In genomic region chr11:119310682-119311052, GRCh38 we compare ENCODE assay signal across 25 cellular contexts. TPM values are rescaled to one million over a fixed set of nuclear protein-coding genes. Genes with fewer than 3 reads are reported as not detected.
DNase-seq lines count a peak whose midpoint lies in the region; ATAC-seq and TF ChIP-seq lines count a peak whose summit lies in the region.
"Had no signal": no experiment of that assay in that cellular context is flagged by ENCODE, and none has a peak within 500 bp of the region (broad histone marks: within the 10 kb centered on the region; RNA-seq: fewer than 3 reads in every experiment).

No MANE protein-coding gene starts in this region.

- no peak overlapping the region for H3T11ph ChIP-seq in H9 (ENCODE audit: low read length)

- ATAC-seq in stimulated activated naive B cell treated with anti-CD40 and anti-IgM and Interleukin-4, amounts not matched to agents 10 μg/mL and 1 μg/mL and 100 μg/mL, for 72 hours (replicated peaks) = no peak
- ATAC-seq: natural killer cell; sciatic nerve; stimulated activated effector memory CD8-positive, alpha-beta T cell treated with anti-CD3 and anti-CD28 coated beads, Interleukin-12 subunit alpha, Interleukin-12 subunit beta, amount 100 ng/mL, for 72 hours had no signal

- DNase-seq in chondrocyte (ENCODE audit: low spot score) = no peak
- no peak for DNase-seq in esophagus muscularis mucosa (ENCODE audit: extremely low spot score)
- no peak for DNase-seq in stimulated activated naive B cell treated with anti-CD40 and anti-IgM and Interleukin-4, amounts not matched to agents 10 μg/mL and 1 μg/mL and 100 μg/mL, for 72 hours
- DNase-seq in SIG-M5 (lab: John Stamatoyannopoulos, UW) = no peak
- no peak for DNase-seq in H9
- DNase-seq: activated CD4-positive, alpha-beta T cell treated with anti-CD3 and anti-CD28 coated beads, Interleukin-2, amount 10 ng/mL, durations not matched to agents 7 days and 5 days; activated CD8-positive, alpha-beta memory T cell treated with anti-CD3 and anti-CD28 coated beads, Interleukin-2, amount 50 U/mL, for 4 hours; activated effector memory CD4-positive, alpha-beta T cell treated with Interleukin-2 at 50 U/mL for 16 hours; adrenal gland; CD4-positive, alpha-beta memory T cell; foreskin melanocyte; GDM1; HFFc6; natural killer cell; NCI-H1092 treated with DMSO at 0.1 percent for 48 hours; NCI-H2107; NCI-H510A; transverse colon had no signal

- no peak overlapping the region for H2AFZ ChIP-seq in H9 (ENCODE audit: low read length)
- H2AFZ ChIP-seq: parathyroid adenoma had no signal

- no peak overlapping the region for H2BK12ac ChIP-seq in H9 (ENCODE audit: insufficient read length, low read depth, low read length)

- H4K91ac ChIP-seq in H9 (ENCODE audit: insufficient read length, low read depth, low read length) = no peak overlapping the region

- H3K27me3 ChIP-seq in esophagus muscularis mucosa (no peaks in the 10 kb centered on the region), H9 (ENCODE audit: insufficient read depth, low read length) (peaks cover 2% of the 10 kb centered on the region; the same call in 1 of the 2 replicates)
- H3K27me3 ChIP-seq: adrenal gland, SJSA1 had no signal

- peak overlapping the region; percentile 51 for H3K27ac Mint-ChIP-seq in chondrocyte (ENCODE audit: unreplicated experiment)
- H3K27ac Mint-ChIP-seq in stimulated activated naive B cell treated with anti-CD40 and anti-IgM and Interleukin-4, amounts not matched to agents 10 μg/mL and 1 μg/mL and 100 μg/mL, for 72 hours = peak overlapping the region; percentile 44
- H3K27ac Mint-ChIP-seq in H9 = 0 out of 7 replicates have a peak overlapping the region, but pooled peaks of 1 of the 3 experiments have one; percentile 16
- H3K27ac Mint-ChIP-seq: activated CD4-positive, alpha-beta T cell treated with anti-CD3 and anti-CD28 coated beads, Interleukin-2, amount 10 ng/mL, durations not matched to agents 7 days and 5 days; HFFc6; natural killer cell; T-helper 1 cell treated with Interleukin-12 subunit alpha and Interleukin-12 subunit beta and Interleukin-4 antibody, amounts not matched to agents 30 μg/mL and 1 μg/mL, for 36 hours had no signal

- no peak overlapping the region for H3K9ac ChIP-seq in H9 (ENCODE audit: extremely low read depth, insufficient read length, low read length)
- H3K9ac ChIP-seq: parathyroid adenoma had no signal

- H4K8ac ChIP-seq in H9 (replicated peaks; ENCODE audit: insufficient read length, low read depth, low read length) = no peak overlapping the region

- H3K4ac ChIP-seq in H9 (ENCODE audit: low read depth, low read length) = no peak overlapping the region

- H3K27me3 Mint-ChIP-seq in chondrocyte (ENCODE audit: low read depth) (no peaks in the 10 kb centered on the region), H9 (ENCODE audit: low read depth) (peaks cover 17% of the 10 kb centered on the region)
- peaks cover 16 to 23% of the 10 kb centered on the region in 2 donors for H3K27me3 Mint-ChIP-seq in stimulated activated naive B cell treated with anti-CD40 and anti-IgM and Interleukin-4, amounts not matched to agents 10 μg/mL and 1 μg/mL and 100 μg/mL, for 72 hours

- H4K20me1 ChIP-seq in H9 (ENCODE audit: control insufficient read depth, insufficient read depth, insufficient read length) = no peaks in the 10 kb centered on the region

- no peak overlapping the region for H3K4me3 ChIP-seq in esophagus muscularis mucosa
- H3K4me3 ChIP-seq: adrenal gland, SJSA1, transverse colon had no signal

- TF ChIP-seq EP300 in esophagus muscularis mucosa (IDR thresholded peaks at IDR 0.05) = no peak

- peaks cover 17 to 95% (median 74%) of the 10 kb centered on the region in 4 donors for H3K4me1 ChIP-seq in esophagus muscularis mucosa
- H3K4me1 ChIP-seq in H9 (ENCODE audit: insufficient read depth, low read length) = no peaks in the 10 kb centered on the region
- H3K4me1 ChIP-seq: parathyroid adenoma had no signal

- peaks cover 5% of the 10 kb centered on the region for H3K23me2 ChIP-seq in H9 (ENCODE audit: insufficient read length, low read depth, low read length, poor library complexity, severe bottlenecking)

- H3K27ac ChIP-seq in esophagus muscularis mucosa (replicated peaks in 1 of 4) (peak overlapping the region; percentile 98 to 99 (median 98)), H9 (ENCODE audit: insufficient read length, low read depth, low read length) (no peak overlapping the region)
- H3K27ac ChIP-seq: adrenal gland, parathyroid adenoma, SJSA1 had no signal

- H3K36me3 Mint-ChIP-seq in chondrocyte (ENCODE audit: low read depth) = peaks cover 29% of the 10 kb centered on the region
- peaks cover 7 to 20% of the 10 kb centered on the region in 2 donors for H3K36me3 Mint-ChIP-seq in stimulated activated naive B cell treated with anti-CD40 and anti-IgM and Interleukin-4, amounts not matched to agents 10 μg/mL and 1 μg/mL and 100 μg/mL, for 72 hours
- H3K36me3 Mint-ChIP-seq in H9 (ENCODE audit: insufficient read depth in 1 of 3, low read depth in 3 of 3) = peaks cover 3 to 48% (median 25%) of the 10 kb centered on the region in 3 experiments; a peak in 5 of 7 replicates

- no peak overlapping the region for H4K5ac ChIP-seq in H9 (ENCODE audit: insufficient read length, low read depth, low read length)

- TF ChIP-seq CTCF in chondrocyte (IDR thresholded peaks at IDR 0.05) (no peak), esophagus muscularis mucosa (IDR thresholded peaks at IDR 0.05) (no peak), H9 (conservative IDR thresholded peaks at IDR 0.05) (no peak)

- no peak overlapping the region for H3K56ac ChIP-seq in H9 (ENCODE audit: insufficient read length, low read depth, low read length)

- H2BK5ac ChIP-seq in H9 (ENCODE audit: insufficient read length, low read length) = no peak overlapping the region

- H3K79me2 ChIP-seq in H9 (ENCODE audit: insufficient read depth, low read length) = no peaks in the 10 kb centered on the region
- H3K79me2 ChIP-seq: parathyroid adenoma had no signal

- no peak overlapping the region for H3K4me3 Mint-ChIP-seq in chondrocyte (ENCODE audit: unreplicated experiment)
- H3K4me3 Mint-ChIP-seq in stimulated activated naive B cell treated with anti-CD40 and anti-IgM and Interleukin-4, amounts not matched to agents 10 μg/mL and 1 μg/mL and 100 μg/mL, for 72 hours = no peak overlapping the region
- H3K4me3 Mint-ChIP-seq in H9 = peak overlapping the region in 1 of 2 experiments; percentile 36; a peak in 2 of 5 replicates
- H3K4me3 Mint-ChIP-seq: activated CD4-positive, alpha-beta T cell treated with anti-CD3 and anti-CD28 coated beads, Interleukin-2, amount 10 ng/mL, durations not matched to agents 7 days and 5 days; CD4-positive, alpha-beta memory T cell; HFFc6; natural killer cell; stimulated activated effector memory CD8-positive, alpha-beta T cell treated with anti-CD3 and anti-CD28 coated beads, Interleukin-12 subunit alpha, Interleukin-12 subunit beta, amount 100 ng/mL, for 72 hours; T-helper 1 cell treated with Interleukin-12 subunit alpha and Interleukin-12 subunit beta and Interleukin-4 antibody, amounts not matched to agents 30 μg/mL and 1 μg/mL, for 36 hours had no signal

- no peaks in the 10 kb centered on the region for H3K9me3 Mint-ChIP-seq in chondrocyte (ENCODE audit: low read depth)
- no peaks in the 10 kb centered on the region for H3K9me3 Mint-ChIP-seq in stimulated activated naive B cell treated with anti-CD40 and anti-IgM and Interleukin-4, amounts not matched to agents 10 μg/mL and 1 μg/mL and 100 μg/mL, for 72 hours
- no peaks in the 10 kb centered on the region for H3K9me3 Mint-ChIP-seq in H9
- H3K9me3 Mint-ChIP-seq: activated CD4-positive, alpha-beta T cell treated with anti-CD3 and anti-CD28 coated beads, Interleukin-2, amount 10 ng/mL, durations not matched to agents 7 days and 5 days; CD4-positive, alpha-beta memory T cell; HFFc6; natural killer cell; stimulated activated effector memory CD8-positive, alpha-beta T cell treated with anti-CD3 and anti-CD28 coated beads, Interleukin-12 subunit alpha, Interleukin-12 subunit beta, amount 100 ng/mL, for 72 hours; T-helper 1 cell treated with Interleukin-12 subunit alpha and Interleukin-12 subunit beta and Interleukin-4 antibody, amounts not matched to agents 30 μg/mL and 1 μg/mL, for 36 hours had no signal

- no peaks in the 10 kb centered on the region for H3K79me1 ChIP-seq in H9 (ENCODE audit: insufficient read depth, low read depth, low read length, poor library complexity, severe bottlenecking)

- H2AK5ac ChIP-seq in H9 (ENCODE audit: insufficient read length, low read length) = no peak overlapping the region

- 70% methylated on average over 14 of the region's 20 CpGs for WGBS in esophagus muscularis mucosa
- WGBS in H9 (ENCODE audit: extremely low coverage, insufficient read length, low lambda C conversion rate) = no CpG with 5 or more reads among the region's 20 CpGs

- H2BK20ac ChIP-seq in H9 (ENCODE audit: low read depth, low read length, poor library complexity, severe bottlenecking) = no peak overlapping the region

- no peak overlapping the region for H2BK15ac ChIP-seq in H9 (ENCODE audit: low read depth, low read length)

- H3K18ac ChIP-seq in H9 (ENCODE audit: insufficient read length, low read depth, low read length) = no peak overlapping the region

- no peak overlapping the region for H3K14ac ChIP-seq in H9 (ENCODE audit: insufficient read depth, low read length)

- no peak for TF ChIP-seq POLR2A in esophagus muscularis mucosa (IDR thresholded peaks at IDR 0.05; ENCODE audit: low read depth)

- intact Hi-C loops in esophagus muscularis mucosa (cut with DNase I) = no loop called here

- H3K36me3 ChIP-seq in esophagus muscularis mucosa = peaks cover 38 to 81% (median 75%) of the 10 kb centered on the region in 4 donors

- H3K23ac ChIP-seq in H9 (ENCODE audit: insufficient read length, low read depth, low read length) = no peak overlapping the region

- no peaks in the 10 kb centered on the region for H3K9me3 ChIP-seq in esophagus muscularis mucosa
- H3K9me3 ChIP-seq in H9 (ENCODE audit: control insufficient read depth, low read depth, low read length) = no peaks in the 10 kb centered on the region
- H3K9me3 ChIP-seq: adrenal gland, SJSA1, transverse colon had no signal

- no peak overlapping the region for H3K4me2 ChIP-seq in H9 (ENCODE audit: insufficient read depth, insufficient read length, low read length)

- no peak overlapping the region for H2BK120ac ChIP-seq in H9 (ENCODE audit: low read depth, low read length, poor library complexity, severe bottlenecking)

- H3K4me1 Mint-ChIP-seq in chondrocyte (ENCODE audit: low read depth) = peaks cover 41% of the 10 kb centered on the region
- H3K4me1 Mint-ChIP-seq in stimulated activated naive B cell treated with anti-CD40 and anti-IgM and Interleukin-4, amounts not matched to agents 10 μg/mL and 1 μg/mL and 100 μg/mL, for 72 hours = peaks cover 8 to 12% of the 10 kb centered on the region in 2 donors
- peaks cover 18 to 26% of the 10 kb centered on the region in 2 experiments for H3K4me1 Mint-ChIP-seq in H9

RNA-seq across cellular contexts. Expression of gene MCAM, which starts 6.3 kb away (rescaled TPM):
- total RNA-seq in chondrocyte (170 to 527 TPM (median 509 TPM) in 3 replicates), esophagus muscularis mucosa (1,000 to 10,000 TPM in 1 of 4 donors, 100 to 1,000 TPM in 3; 607 to 1,312 (median 805) TPM), H9 (2021) (21.5 and 23.3 TPM in 2 replicates)

RNA-seq across cellular contexts. Expression of gene RNF26, which starts 23.7 kb away (rescaled TPM):
- total RNA-seq in chondrocyte = 22.8 to 26.0 TPM (median 24.3 TPM) in 3 replicates
- total RNA-seq in esophagus muscularis mucosa = 10 to 100 TPM; 14.2 to 33.2 (median 20.9) TPM
- total RNA-seq in H9 (2021) = 56.2 and 57.6 TPM in 2 replicates

RNA-seq across cellular contexts. Expression of gene C1QTNF5, which starts 30.0 kb away (rescaled TPM):
- 16.2 to 67.2 TPM (median 67.1 TPM) in 3 replicates for total RNA-seq in chondrocyte
- total RNA-seq in esophagus muscularis mucosa = 10 to 100 TPM; 23.7 to 74.3 (median 51.6) TPM
- 0.33 and 0.59 TPM in 2 replicates for total RNA-seq in H9 (2021)
- total RNA-seq: activated CD4-positive, alpha-beta T cell treated with anti-CD3 and anti-CD28 coated beads, Interleukin-2, amount 10 ng/mL, durations not matched to agents 7 days and 5 days; CD4-positive, alpha-beta memory T cell; natural killer cell had no signal

RNA-seq across cellular contexts. Expression of gene MFRP, which starts 35.8 kb away (rescaled TPM):
- total RNA-seq in chondrocyte = not detected in 3 replicates
- total RNA-seq in esophagus muscularis mucosa = under 1 TPM in 1 of 4 donors, not detected in 3; 0.11 TPM
- not detected in 2 replicates for total RNA-seq in H9 (2021)
- total RNA-seq: activated CD4-positive, alpha-beta T cell treated with anti-CD3 and anti-CD28 coated beads, Interleukin-2, amount 10 ng/mL, durations not matched to agents 7 days and 5 days; bronchial epithelial cell; CD4-positive, alpha-beta memory T cell; HFFc6; LHCN-M2; natural killer cell; sciatic nerve; SJSA1 had no signal

Comparison
In these comparisons a context has a peak if more than half of its experiments do, and no peak if none do; other contexts are left out.
1. RNA of gene C1QTNF5, which starts 30.0 kb away (total RNA-seq): 16.2 to 67.2 TPM in chondrocyte and 23.7 to 74.3 TPM in esophagus muscularis mucosa; 0.33 to 0.59 TPM in H9; every median in the first group is over 10 times any median in the second.